10 cellular contexts compared by ENCODE assay signal in genomic region chr1:119347858-119348257, GRCh38. TPM values are rescaled to one million over a fixed set of nuclear protein-coding genes. Genes with fewer than 3 reads are reported as not detected.
A peak's percentile ranks its signal among the peaks of the same experiment; 100 is the strongest.
DNase-seq lines count a peak whose midpoint lies in the region; ATAC-seq lines count a peak whose summit lies in the region.
"Had no signal": no experiment of that assay in that cellular context is flagged by ENCODE, and none has a peak within 500 bp of the region (broad histone marks: within the 10 kb centered on the region; RNA-seq: fewer than 3 reads in every experiment).

No MANE protein-coding gene starts in this region.

- H3K4me3 Mint-ChIP-seq in activated T-helper 1 cell treated with anti-CD3 and anti-CD28 coated beads, Interleukin-12 subunit alpha, Interleukin-12 subunit beta, Interleukin-2, Interleukin-4 antibody, amounts not matched to agents 30 ng/mL and 10 ng/mL and 1 ng/mL, durations not matched to agents 14 hours and 24 hours and 36 hours: no peak overlapping the region
- no peak overlapping the region for H3K4me3 Mint-ChIP-seq in naive thymus-derived CD8-positive, alpha-beta T cell
- H3K4me3 Mint-ChIP-seq: memory B cell had no signal

- H3K27me3 Mint-ChIP-seq in activated T-helper 1 cell treated with anti-CD3 and anti-CD28 coated beads, Interleukin-12 subunit alpha, Interleukin-12 subunit beta, Interleukin-2, Interleukin-4 antibody, amounts not matched to agents 30 ng/mL and 10 ng/mL and 1 ng/mL, durations not matched to agents 14 hours and 24 hours and 36 hours (ENCODE audit: insufficient read depth): peaks cover 4% of the 10 kb centered on the region
- peaks cover 6 to 36% (median 9%) of the 10 kb centered on the region in 5 donors for H3K27me3 Mint-ChIP-seq in naive thymus-derived CD8-positive, alpha-beta T cell

- no peaks in the 10 kb centered on the region for H3K27me3 ChIP-seq in iPS-20b (ENCODE audit: insufficient read depth, low read length)

- peaks cover 23% of the 10 kb centered on the region for H3K4me1 ChIP-seq in iPS-20b (ENCODE audit: insufficient read depth, low read length)

- H3K27ac Mint-ChIP-seq in activated T-helper 1 cell treated with anti-CD3 and anti-CD28 coated beads, Interleukin-12 subunit alpha, Interleukin-12 subunit beta, Interleukin-2, Interleukin-4 antibody, amounts not matched to agents 30 ng/mL and 10 ng/mL and 1 ng/mL, durations not matched to agents 14 hours and 24 hours and 36 hours: no peak overlapping the region
- no peak overlapping the region for H3K27ac Mint-ChIP-seq in naive thymus-derived CD8-positive, alpha-beta T cell
- H3K27ac Mint-ChIP-seq: memory B cell had no signal

- intact Hi-C loops in activated T-helper 1 cell treated with anti-CD3 and anti-CD28 coated beads, Interleukin-12 subunit alpha, Interleukin-12 subunit beta, Interleukin-2, Interleukin-4 antibody, amounts not matched to agents 30 ng/mL and 10 ng/mL and 1 ng/mL, durations not matched to agents 14 hours and 24 hours and 36 hours (cut with micrococcal nuclease): loop anchor here (5.0 kb wide), 1 partner anchor 1686 kb away; no protein-coding TSS in a partner anchor

- POLR2A ChIA-PET in naive thymus-derived CD8-positive, alpha-beta T cell (lab: Charles Lee): no interaction called here

- H3K9me3 Mint-ChIP-seq in activated T-helper 1 cell treated with anti-CD3 and anti-CD28 coated beads, Interleukin-12 subunit alpha, Interleukin-12 subunit beta, Interleukin-2, Interleukin-4 antibody, amounts not matched to agents 30 ng/mL and 10 ng/mL and 1 ng/mL, durations not matched to agents 14 hours and 24 hours and 36 hours: no peaks in the 10 kb centered on the region
- H3K9me3 Mint-ChIP-seq in naive thymus-derived CD8-positive, alpha-beta T cell: peaks cover 0 to 3% (median 0%) of the 10 kb centered on the region in 9 donors

- H3K36me3 ChIP-seq in iPS-20b (ENCODE audit: insufficient read depth, low read depth, low read length): no peaks in the 10 kb centered on the region; the same call in 1 of the 2 replicates

- H3K9me3 ChIP-seq in iPS-20b (ENCODE audit: insufficient read depth, low read depth, low read length): peaks cover 20% of the 10 kb centered on the region

- no peak overlapping the region for H3K9ac ChIP-seq in iPS-20b (ENCODE audit: low read depth, low read length)

- peak; percentile 81 for ATAC-seq in GM18867 (IDR thresholded peaks at IDR 0.05; ENCODE audit: unreplicated experiment)
- ATAC-seq in GM21723 (IDR thresholded peaks at IDR 0.05; ENCODE audit: unreplicated experiment): peak; percentile 88
- ATAC-seq in HG03565 (IDR thresholded peaks at IDR 0.05; ENCODE audit: unreplicated experiment): peak; percentile 92
- no peak for ATAC-seq in naive thymus-derived CD8-positive, alpha-beta T cell

- DNase-seq in hepatic stellate cell (ENCODE audit: low spot score) (no peak), kidney glomerular epithelial cell (lab: John Stamatoyannopoulos, UW) (no peak)
- no peak for DNase-seq in activated T-helper 1 cell treated with anti-CD3 and anti-CD28 coated beads, Interleukin-12 subunit alpha, Interleukin-12 subunit beta, Interleukin-2, Interleukin-4 antibody, amounts not matched to agents 30 ng/mL and 10 ng/mL and 1 ng/mL, durations not matched to agents 14 hours and 24 hours and 36 hours (ENCODE audit: low spot score)
- DNase-seq in naive thymus-derived CD8-positive, alpha-beta T cell: no peak

- H3K36me3 Mint-ChIP-seq in activated T-helper 1 cell treated with anti-CD3 and anti-CD28 coated beads, Interleukin-12 subunit alpha, Interleukin-12 subunit beta, Interleukin-2, Interleukin-4 antibody, amounts not matched to agents 30 ng/mL and 10 ng/mL and 1 ng/mL, durations not matched to agents 14 hours and 24 hours and 36 hours (ENCODE audit: low read depth): no peaks in the 10 kb centered on the region
- H3K36me3 Mint-ChIP-seq in naive thymus-derived CD8-positive, alpha-beta T cell: no peaks in the 10 kb centered on the region
- H3K36me3 Mint-ChIP-seq: memory B cell had no signal

- no peak overlapping the region for H3K4me3 ChIP-seq in iPS-20b (ENCODE audit: low read length)

- peak overlapping the region; percentile 18 for H3K27ac ChIP-seq in iPS-20b (ENCODE audit: low read length)

- H3K4me1 Mint-ChIP-seq in activated T-helper 1 cell treated with anti-CD3 and anti-CD28 coated beads, Interleukin-12 subunit alpha, Interleukin-12 subunit beta, Interleukin-2, Interleukin-4 antibody, amounts not matched to agents 30 ng/mL and 10 ng/mL and 1 ng/mL, durations not matched to agents 14 hours and 24 hours and 36 hours (ENCODE audit: low read depth): no peaks in the 10 kb centered on the region
- no peaks in the 10 kb centered on the region for H3K4me1 Mint-ChIP-seq in naive thymus-derived CD8-positive, alpha-beta T cell

RNA-seq across cellular contexts. Expression of gene HAO2, which starts 20.7 kb away (rescaled TPM):
- not detected in 2 replicates for total RNA-seq in activated T-helper 1 cell treated with anti-CD3 and anti-CD28 coated beads, Interleukin-12 subunit alpha, Interleukin-12 subunit beta, Interleukin-2, Interleukin-4 antibody, amounts not matched to agents 30 ng/mL and 10 ng/mL and 1 ng/mL, durations not matched to agents 14 hours and 24 hours and 36 hours
- total RNA-seq in naive thymus-derived CD8-positive, alpha-beta T cell: not detected
- polyA plus RNA-seq in naive thymus-derived CD8-positive, alpha-beta T cell: not detected
- total RNA-seq: dermis microvascular lymphatic vessel endothelial cell had no signal

Comparison
In these comparisons a context has a peak if more than half of its experiments do, and no peak if none do; other contexts are left out.
1. ATAC-seq: peak in GM18867 (single experiment), GM21723 (single experiment) and HG03565 (single experiment); none in naive thymus-derived CD8-positive, alpha-beta T cell (0 of 2).